In the genomic region with DNA sequence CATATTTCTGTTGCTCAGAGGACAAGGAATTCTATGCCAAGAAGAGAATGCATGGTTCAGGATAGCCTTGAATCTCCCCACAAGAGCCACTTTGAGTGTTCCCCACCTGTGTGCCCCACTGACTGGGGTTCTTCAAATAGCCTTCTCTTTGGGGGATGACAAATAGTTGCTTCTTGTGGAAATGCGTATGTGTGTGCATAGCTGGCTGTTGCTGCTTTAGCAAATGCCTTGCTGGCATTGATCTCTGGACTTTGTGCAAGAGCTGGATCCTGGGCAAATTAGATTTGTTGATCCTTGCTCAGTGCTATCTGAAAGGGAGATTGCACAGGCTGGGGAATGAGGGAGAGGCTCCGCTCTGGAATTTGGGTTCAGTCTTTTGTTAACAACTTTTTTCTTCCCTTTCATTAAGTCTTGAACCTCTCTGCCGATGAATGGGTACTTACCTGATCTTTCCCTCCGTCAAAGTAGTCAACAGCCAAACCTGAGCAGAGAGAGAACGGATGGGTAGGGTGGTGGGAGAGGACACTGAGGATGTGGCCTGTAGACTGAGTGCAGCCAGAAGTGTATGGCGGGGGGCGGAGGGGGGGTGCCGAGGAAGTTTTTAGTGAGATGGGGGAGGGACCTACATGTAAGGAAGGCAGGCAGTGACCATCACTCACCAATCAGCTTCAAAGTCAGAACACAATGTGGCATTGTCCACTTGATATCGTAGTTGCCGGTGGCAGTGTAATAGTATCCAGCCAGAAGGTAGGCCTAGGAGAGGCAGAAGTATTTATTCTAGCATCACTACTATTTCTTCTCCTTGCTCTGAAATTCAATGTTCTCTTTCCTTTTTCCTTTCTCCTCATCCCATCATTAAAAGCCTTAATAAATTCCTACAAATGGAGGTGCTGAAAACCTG, we compare ENCODE assay signal across 1 cellular context.
TF ChIP-seq lines count a peak whose summit lies in the region.

No MANE protein-coding gene starts in this region.

TF ChIP-seq in HepG2, 621 proteins besides CTCF, POLR2A, EP300 and RAD21 (continued from another document and continues in another):
- TF ChIP-seq, protein P1, sequence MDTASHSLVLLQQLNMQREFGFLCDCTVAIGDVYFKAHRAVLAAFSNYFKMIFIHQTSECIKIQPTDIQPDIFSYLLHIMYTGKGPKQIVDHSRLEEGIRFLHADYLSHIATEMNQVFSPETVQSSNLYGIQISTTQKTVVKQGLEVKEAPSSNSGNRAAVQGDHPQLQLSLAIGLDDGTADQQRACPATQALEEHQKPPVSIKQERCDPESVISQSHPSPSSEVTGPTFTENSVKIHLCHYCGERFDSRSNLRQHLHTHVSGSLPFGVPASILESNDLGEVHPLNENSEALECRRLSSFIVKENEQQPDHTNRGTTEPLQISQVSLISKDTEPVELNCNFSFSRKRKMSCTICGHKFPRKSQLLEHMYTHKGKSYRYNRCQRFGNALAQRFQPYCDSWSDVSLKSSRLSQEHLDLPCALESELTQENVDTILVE (CRISPR knock-in tag; IDR thresholded peaks at IDR 0.05): peak; percentile 36; the same call in 1 of the 2 replicates
- no peak; the same call in 1 of the 2 replicates for TF ChIP-seq ZNF746 (CRISPR knock-in tag; IDR thresholded peaks at IDR 0.05)
- TF ChIP-seq, protein P2, sequence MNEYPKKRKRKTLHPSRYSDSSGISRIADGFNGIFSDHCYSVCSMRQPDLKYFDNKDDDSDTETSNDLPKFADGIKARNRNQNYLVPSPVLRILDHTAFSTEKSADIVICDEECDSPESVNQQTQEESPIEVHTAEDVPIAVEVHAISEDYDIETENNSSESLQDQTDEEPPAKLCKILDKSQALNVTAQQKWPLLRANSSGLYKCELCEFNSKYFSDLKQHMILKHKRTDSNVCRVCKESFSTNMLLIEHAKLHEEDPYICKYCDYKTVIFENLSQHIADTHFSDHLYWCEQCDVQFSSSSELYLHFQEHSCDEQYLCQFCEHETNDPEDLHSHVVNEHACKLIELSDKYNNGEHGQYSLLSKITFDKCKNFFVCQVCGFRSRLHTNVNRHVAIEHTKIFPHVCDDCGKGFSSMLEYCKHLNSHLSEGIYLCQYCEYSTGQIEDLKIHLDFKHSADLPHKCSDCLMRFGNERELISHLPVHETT (CRISPR knock-in tag; conservative IDR thresholded peaks at IDR 0.05): no peak
- TF ChIP-seq, protein P3, sequence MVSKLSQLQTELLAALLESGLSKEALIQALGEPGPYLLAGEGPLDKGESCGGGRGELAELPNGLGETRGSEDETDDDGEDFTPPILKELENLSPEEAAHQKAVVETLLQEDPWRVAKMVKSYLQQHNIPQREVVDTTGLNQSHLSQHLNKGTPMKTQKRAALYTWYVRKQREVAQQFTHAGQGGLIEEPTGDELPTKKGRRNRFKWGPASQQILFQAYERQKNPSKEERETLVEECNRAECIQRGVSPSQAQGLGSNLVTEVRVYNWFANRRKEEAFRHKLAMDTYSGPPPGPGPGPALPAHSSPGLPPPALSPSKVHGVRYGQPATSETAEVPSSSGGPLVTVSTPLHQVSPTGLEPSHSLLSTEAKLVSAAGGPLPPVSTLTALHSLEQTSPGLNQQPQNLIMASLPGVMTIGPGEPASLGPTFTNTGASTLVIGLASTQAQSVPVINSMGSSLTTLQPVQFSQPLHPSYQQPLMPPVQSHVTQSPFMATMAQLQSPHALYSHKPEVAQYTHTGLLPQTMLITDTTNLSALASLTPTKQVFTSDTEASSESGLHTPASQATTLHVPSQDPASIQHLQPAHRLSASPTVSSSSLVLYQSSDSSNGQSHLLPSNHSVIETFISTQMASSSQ (IDR thresholded peaks at IDR 0.05; ENCODE audit: low read depth): no peak
- TF ChIP-seq, protein P3 (CRISPR knock-in tag; IDR thresholded peaks at IDR 0.05; ENCODE audit: borderline replicate concordance): peak; percentile 50; the same call in 1 of the 2 replicates
- TF ChIP-seq ZNF121 (CRISPR knock-in tag; IDR thresholded peaks at IDR 0.05): no peak
- TF ChIP-seq, protein P4, sequence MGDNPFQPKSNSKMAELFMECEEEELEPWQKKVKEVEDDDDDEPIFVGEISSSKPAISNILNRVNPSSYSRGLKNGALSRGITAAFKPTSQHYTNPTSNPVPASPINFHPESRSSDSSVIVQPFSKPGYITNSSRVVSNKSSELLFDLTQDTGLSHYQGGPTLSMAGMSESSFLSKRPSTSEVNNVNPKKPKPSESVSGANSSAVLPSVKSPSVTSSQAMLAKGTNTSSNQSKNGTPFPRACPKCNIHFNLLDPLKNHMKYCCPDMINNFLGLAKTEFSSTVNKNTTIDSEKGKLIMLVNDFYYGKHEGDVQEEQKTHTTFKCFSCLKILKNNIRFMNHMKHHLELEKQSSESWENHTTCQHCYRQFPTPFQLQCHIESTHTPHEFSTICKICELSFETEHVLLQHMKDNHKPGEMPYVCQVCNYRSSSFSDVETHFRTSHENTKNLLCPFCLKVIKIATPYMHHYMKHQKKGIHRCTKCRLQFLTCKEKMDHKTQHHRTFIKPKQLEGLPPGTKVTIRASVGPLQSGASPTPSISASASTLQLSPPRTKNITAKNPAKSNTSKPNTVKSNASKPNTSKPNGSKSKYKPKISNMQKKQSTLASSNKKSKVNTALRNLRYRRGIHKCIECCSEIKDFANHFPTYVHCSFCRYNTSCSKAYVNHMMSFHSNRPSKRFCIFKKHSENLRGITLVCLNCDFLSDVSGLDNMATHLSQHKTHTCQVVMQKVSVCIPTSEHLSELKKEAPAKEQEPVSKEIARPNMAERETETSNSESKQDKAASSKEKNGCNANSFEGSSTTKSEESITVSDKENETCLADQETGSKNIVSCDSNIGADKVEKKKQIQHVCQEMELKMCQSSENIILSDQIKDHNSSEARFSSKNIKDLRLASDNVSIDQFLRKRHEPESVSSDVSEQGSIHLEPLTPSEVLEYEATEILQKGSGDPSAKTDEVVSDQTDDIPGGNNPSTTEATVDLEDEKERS (CRISPR knock-in tag; IDR thresholded peaks at IDR 0.05): no peak
- no peak for TF ChIP-seq ZNF20 (CRISPR knock-in tag; IDR thresholded peaks at IDR 0.05)
- no peak for TF ChIP-seq KLF6 (CRISPR knock-in tag; IDR thresholded peaks at IDR 0.05)
- peak; percentile 45 for TF ChIP-seq ZFX (CRISPR knock-in tag; IDR thresholded peaks at IDR 0.05; ENCODE audit: low read depth)
- no peak for TF ChIP-seq ZNF160 (CRISPR knock-in tag; IDR thresholded peaks at IDR 0.05)
- TF ChIP-seq ZNF234 (CRISPR knock-in tag; conservative IDR thresholded peaks at IDR 0.05): no peak
- TF ChIP-seq, protein P5, sequence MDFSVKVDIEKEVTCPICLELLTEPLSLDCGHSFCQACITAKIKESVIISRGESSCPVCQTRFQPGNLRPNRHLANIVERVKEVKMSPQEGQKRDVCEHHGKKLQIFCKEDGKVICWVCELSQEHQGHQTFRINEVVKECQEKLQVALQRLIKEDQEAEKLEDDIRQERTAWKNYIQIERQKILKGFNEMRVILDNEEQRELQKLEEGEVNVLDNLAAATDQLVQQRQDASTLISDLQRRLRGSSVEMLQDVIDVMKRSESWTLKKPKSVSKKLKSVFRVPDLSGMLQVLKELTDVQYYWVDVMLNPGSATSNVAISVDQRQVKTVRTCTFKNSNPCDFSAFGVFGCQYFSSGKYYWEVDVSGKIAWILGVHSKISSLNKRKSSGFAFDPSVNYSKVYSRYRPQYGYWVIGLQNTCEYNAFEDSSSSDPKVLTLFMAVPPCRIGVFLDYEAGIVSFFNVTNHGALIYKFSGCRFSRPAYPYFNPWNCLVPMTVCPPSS (IDR thresholded peaks at IDR 0.05): no peak
- TF ChIP-seq, protein P6, sequence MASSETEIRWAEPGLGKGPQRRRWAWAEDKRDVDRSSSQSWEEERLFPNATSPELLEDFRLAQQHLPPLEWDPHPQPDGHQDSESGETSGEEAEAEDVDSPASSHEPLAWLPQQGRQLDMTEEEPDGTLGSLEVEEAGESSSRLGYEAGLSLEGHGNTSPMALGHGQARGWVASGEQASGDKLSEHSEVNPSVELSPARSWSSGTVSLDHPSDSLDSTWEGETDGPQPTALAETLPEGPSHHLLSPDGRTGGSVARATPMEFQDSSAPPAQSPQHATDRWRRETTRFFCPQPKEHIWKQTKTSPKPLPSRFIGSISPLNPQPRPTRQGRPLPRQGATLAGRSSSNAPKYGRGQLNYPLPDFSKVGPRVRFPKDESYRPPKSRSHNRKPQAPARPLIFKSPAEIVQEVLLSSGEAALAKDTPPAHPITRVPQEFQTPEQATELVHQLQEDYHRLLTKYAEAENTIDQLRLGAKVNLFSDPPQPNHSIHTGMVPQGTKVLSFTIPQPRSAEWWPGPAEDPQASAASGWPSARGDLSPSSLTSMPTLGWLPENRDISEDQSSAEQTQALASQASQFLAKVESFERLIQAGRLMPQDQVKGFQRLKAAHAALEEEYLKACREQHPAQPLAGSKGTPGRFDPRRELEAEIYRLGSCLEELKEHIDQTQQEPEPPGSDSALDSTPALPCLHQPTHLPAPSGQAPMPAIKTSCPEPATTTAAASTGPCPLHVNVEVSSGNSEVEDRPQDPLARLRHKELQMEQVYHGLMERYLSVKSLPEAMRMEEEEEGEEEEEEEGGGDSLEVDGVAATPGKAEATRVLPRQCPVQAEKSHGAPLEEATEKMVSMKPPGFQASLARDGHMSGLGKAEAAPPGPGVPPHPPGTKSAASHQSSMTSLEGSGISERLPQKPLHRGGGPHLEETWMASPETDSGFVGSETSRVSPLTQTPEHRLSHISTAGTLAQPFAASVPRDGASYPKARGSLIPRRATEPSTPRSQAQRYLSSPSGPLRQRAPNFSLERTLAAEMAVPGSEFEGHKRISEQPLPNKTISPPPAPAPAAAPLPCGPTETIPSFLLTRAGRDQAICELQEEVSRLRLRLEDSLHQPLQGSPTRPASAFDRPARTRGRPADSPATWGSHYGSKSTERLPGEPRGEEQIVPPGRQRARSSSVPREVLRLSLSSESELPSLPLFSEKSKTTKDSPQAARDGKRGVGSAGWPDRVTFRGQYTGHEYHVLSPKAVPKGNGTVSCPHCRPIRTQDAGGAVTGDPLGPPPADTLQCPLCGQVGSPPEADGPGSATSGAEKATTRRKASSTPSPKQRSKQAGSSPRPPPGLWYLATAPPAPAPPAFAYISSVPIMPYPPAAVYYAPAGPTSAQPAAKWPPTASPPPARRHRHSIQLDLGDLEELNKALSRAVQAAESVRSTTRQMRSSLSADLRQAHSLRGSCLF (CRISPR knock-in tag; IDR thresholded peaks at IDR 0.05; ENCODE audit: borderline replicate concordance): no peak
- TF ChIP-seq TOE1 (CRISPR knock-in tag; IDR thresholded peaks at IDR 0.05): no peak
- TF ChIP-seq HOXA7 (CRISPR knock-in tag; IDR thresholded peaks at IDR 0.05): no peak
- TF ChIP-seq ZNF224 (CRISPR knock-in tag; IDR thresholded peaks at IDR 0.05): no peak
- TF ChIP-seq FOXO1 (CRISPR knock-in tag; IDR thresholded peaks at IDR 0.05): peak; percentile 89
- peak; percentile 71 for TF ChIP-seq POLR2G (IDR thresholded peaks at IDR 0.05; ENCODE audit: low read depth, low read length)
- TF ChIP-seq ZNF225 (CRISPR knock-in tag; IDR thresholded peaks at IDR 0.05): no peak
- no peak for TF ChIP-seq ZNF446 (CRISPR knock-in tag; IDR thresholded peaks at IDR 0.05)
- TF ChIP-seq ZNF737 (CRISPR knock-in tag; IDR thresholded peaks at IDR 0.05; ENCODE audit: borderline replicate concordance): no peak
- TF ChIP-seq ZNF768 (CRISPR knock-in tag; IDR thresholded peaks at IDR 0.05): no peak
- no peak for TF ChIP-seq ATF1 (CRISPR knock-in tag; IDR thresholded peaks at IDR 0.05)
- TF ChIP-seq ZMYM2 (CRISPR knock-in tag; IDR thresholded peaks at IDR 0.05): no peak
- TF ChIP-seq ZNF713 (CRISPR knock-in tag; IDR thresholded peaks at IDR 0.05): no peak
- peak; percentile 58; the same call in 1 of the 2 replicates for TF ChIP-seq TOPORS (CRISPR knock-in tag; IDR thresholded peaks at IDR 0.05)
- TF ChIP-seq, protein P7, sequence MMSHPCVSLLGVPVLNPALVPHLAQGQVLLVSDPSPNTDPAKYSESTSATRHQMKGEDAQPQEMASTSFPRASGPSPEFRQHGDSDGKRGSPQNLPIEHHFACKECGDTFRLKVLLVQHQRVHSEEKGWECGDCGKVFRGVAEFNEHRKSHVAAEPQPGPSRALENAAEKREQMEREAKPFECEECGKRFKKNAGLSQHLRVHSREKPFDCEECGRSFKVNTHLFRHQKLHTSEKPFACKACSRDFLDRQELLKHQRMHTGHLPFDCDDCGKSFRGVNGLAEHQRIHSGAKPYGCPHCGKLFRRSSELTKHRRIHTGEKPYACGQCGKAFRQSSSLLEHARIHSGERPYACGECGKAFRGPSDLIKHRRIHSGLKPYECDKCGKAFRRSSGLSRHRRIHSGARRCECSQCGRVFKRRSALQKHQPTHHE (CRISPR knock-in tag; IDR thresholded peaks at IDR 0.05; ENCODE audit: borderline replicate concordance): no peak
- TF ChIP-seq ATRX (CRISPR knock-in tag; IDR thresholded peaks at IDR 0.05; ENCODE audit: borderline replicate concordance): no peak
- TF ChIP-seq, protein P8, sequence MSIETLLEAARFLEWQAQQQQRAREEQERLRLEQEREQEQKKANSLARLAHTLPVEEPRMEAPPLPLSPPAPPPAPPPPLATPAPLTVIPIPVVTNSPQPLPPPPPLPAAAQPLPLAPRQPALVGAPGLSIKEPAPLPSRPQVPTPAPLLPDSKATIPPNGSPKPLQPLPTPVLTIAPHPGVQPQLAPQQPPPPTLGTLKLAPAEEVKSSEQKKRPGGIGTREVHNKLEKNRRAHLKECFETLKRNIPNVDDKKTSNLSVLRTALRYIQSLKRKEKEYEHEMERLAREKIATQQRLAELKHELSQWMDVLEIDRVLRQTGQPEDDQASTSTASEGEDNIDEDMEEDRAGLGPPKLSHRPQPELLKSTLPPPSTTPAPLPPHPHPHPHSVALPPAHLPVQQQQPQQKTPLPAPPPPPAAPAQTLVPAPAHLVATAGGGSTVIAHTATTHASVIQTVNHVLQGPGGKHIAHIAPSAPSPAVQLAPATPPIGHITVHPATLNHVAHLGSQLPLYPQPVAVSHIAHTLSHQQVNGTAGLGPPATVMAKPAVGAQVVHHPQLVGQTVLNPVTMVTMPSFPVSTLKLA (IDR thresholded peaks at IDR 0.05): no peak
- no peak for TF ChIP-seq ZFP36L2 (CRISPR knock-in tag; IDR thresholded peaks at IDR 0.05)
